ENCODE assay signal across 8 cellular contexts in the genomic region with DNA sequence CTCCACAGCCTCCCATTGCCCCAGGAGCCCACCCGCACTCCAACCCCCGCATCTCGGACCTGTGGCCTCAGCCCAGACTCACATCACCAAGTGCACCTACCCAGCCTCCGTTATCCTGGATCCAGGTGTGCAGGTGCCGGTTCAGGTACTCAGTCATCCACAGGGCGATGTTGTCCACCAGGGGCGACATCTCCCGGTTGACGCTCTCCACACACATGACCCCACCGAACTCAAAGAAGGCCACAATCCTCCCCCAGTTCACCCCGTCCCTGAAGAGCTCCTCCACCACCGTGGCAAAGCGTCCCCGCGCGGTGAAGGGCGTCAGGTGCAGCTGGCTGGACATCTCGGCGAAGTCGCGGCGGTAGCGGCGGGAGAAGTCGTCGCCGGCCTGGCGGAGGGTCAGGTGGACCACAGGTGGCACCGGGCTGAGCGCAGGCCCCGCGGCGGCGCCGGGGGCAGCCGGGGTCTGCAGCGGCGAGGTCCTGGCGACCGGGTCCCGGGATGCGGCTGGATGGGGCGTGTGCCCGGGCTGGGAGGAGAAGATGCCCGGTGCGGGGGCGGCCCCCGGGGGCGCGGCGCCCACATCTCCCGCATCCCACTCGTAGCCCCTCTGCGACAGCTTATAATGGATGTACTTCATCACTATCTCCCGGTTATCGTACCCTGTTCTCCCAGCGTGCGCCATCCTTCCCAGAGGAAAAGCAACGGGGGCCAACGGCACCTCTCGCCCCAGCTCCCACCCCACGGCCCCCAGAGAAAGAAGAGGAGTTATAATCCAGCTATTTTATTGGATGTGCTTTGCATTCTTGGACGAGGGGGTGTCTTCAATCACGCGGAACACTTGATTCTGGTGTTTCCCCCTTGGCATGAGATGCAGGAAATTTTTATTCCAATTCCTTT. TPM values are rescaled to one million over a fixed set of nuclear protein-coding genes. Genes with fewer than 3 reads are reported as not detected.
DNase-seq lines count a peak whose midpoint lies in the region; ATAC-seq and TF ChIP-seq lines count a peak whose summit lies in the region.

No MANE protein-coding gene starts in this region.

- H3K36me3 ChIP-seq in CD4-positive, alpha-beta memory T cell (ENCODE audit: insufficient read depth, low read length) = no peaks in the 10 kb centered on the region
- H3K36me3 ChIP-seq in aorta (ENCODE audit: control insufficient read depth in 1 of 2, insufficient read depth in 2 of 2, low read length in 1 of 2) = no peaks in the 10 kb centered on the region

- POLR2A ChIA-PET in CD4-positive, alpha-beta memory T cell (lab: Charles Lee; ENCODE audit: partially characterized antibody) = interaction anchor here (0.7 to 4.3 kb wide), 39 partner anchors 8 to 795 kb away, joined by 3 to 195 read pairs (median 7); partner anchors contain the start of genes VPS4B and ZCCHC2
- POLR2A ChIA-PET in RWPE1 (lab: Yijun Ruan, JAX; ENCODE audit: low non-redundant PET) = no interaction called here

- peak overlapping the region; percentile 94 to 99 (median 96) for H3K27ac Mint-ChIP-seq in CD4-positive, alpha-beta memory T cell
- H3K27ac Mint-ChIP-seq in activated naive CD4-positive, alpha-beta T cell treated with anti-CD3 and anti-CD28 coated beads for 36 hours = peak overlapping the region; percentile 97

- peak; percentile 43 for ATAC-seq in GM19324 (IDR thresholded peaks at IDR 0.05; ENCODE audit: low FRiP score, unreplicated experiment)
- peak; percentile 23 for ATAC-seq in HG03469 (IDR thresholded peaks at IDR 0.05; ENCODE audit: unreplicated experiment)
- ATAC-seq in left cardiac atrium = peak; percentile 14 to 38
- peak; percentile 58 for ATAC-seq in aorta (ENCODE audit: low FRiP score)

- no peaks in the 10 kb centered on the region for H3K27me3 ChIP-seq in CD4-positive, alpha-beta memory T cell (ENCODE audit: insufficient read depth, low read length)
- H3K27me3 ChIP-seq in aorta (ENCODE audit: control insufficient read depth in 1 of 2, insufficient read depth in 2 of 2, low read length in 1 of 2) = no peaks in the 10 kb centered on the region

- H3K4me1 Mint-ChIP-seq in CD4-positive, alpha-beta memory T cell = peaks cover 31 to 84% (median 45%) of the 10 kb centered on the region in 4 donors
- H3K4me1 Mint-ChIP-seq in activated naive CD4-positive, alpha-beta T cell treated with anti-CD3 and anti-CD28 coated beads for 36 hours (ENCODE audit: low read depth) = peaks cover 42% of the 10 kb centered on the region

- CTCF ChIA-PET in CD4-positive, alpha-beta memory T cell (lab: Charles Lee; ENCODE audit: partially characterized antibody) = interaction anchor here (0.7 to 3.9 kb wide), 56 partner anchors 9 to 302 kb away, joined by 3 to 139 read pairs (median 6); no protein-coding TSS in a partner anchor
- CTCF ChIA-PET in RWPE1 (lab: Yijun Ruan, JAX) = interaction anchor here (0.7 to 1.0 kb wide), 2 partner anchors 8 to 302 kb away, joined by 3 to 9 read pairs; no protein-coding TSS in a partner anchor
- CTCF ChIA-PET in activated naive CD4-positive, alpha-beta T cell treated with anti-CD3 and anti-CD28 coated beads for 36 hours (lab: Charles Lee) = interaction anchor here (0.6 to 3.6 kb wide), 50 partner anchors 11 to 305 kb away, joined by 3 to 84 read pairs (median 4); no protein-coding TSS in a partner anchor

- H3K9me3 Mint-ChIP-seq in CD4-positive, alpha-beta memory T cell = no peaks in the 10 kb centered on the region
- no peaks in the 10 kb centered on the region for H3K9me3 Mint-ChIP-seq in activated naive CD4-positive, alpha-beta T cell treated with anti-CD3 and anti-CD28 coated beads for 36 hours

- TF ChIP-seq CTCF in RWPE1 (conservative IDR thresholded peaks at IDR 0.05; ENCODE audit: low read depth) = peak; percentile 56

- peak overlapping the region; percentile 87 to 94 for H3K4me3 ChIP-seq in CD4-positive, alpha-beta memory T cell (ENCODE audit: low read length in 2 of 2)
- H3K4me3 ChIP-seq in aorta (ENCODE audit: low read length in 2 of 2) = peak overlapping the region; percentile 87 to 97

- intact Hi-C loops in CD4-positive, alpha-beta memory T cell (cut with micrococcal nuclease) = loop anchor here (1.0 to 5.0 kb wide), 6 partner anchors 9 to 796 kb away; partner anchors contain the start of gene ZCCHC2
- intact Hi-C loops in activated naive CD4-positive, alpha-beta T cell treated with anti-CD3 and anti-CD28 coated beads for 36 hours (cut with micrococcal nuclease) = loop anchor here (1.0 to 2.0 kb wide), 9 partner anchors 9 to 1131 kb away; partner anchors contain the start of genes PHLPP1, PIGN, RELCH and ZCCHC2
- intact Hi-C loops in left cardiac atrium (cut with DNase I) = no loop called here
- intact Hi-C loops in aorta (cut with DNase I) = loop anchor here (2.0 kb wide), 1 partner anchor 55 kb away; no protein-coding TSS in a partner anchor

- peak overlapping the region; percentile 80 for H3K27ac ChIP-seq in CD4-positive, alpha-beta memory T cell (ENCODE audit: low read depth, low read length)
- H3K27ac ChIP-seq in RWPE1 (no peak overlapping the region), aorta (ENCODE audit: low read depth in 1 of 2, low read length in 2 of 2) (peak overlapping the region in 1 of 2 donors; percentile 6)

- no peaks in the 10 kb centered on the region for H3K9me3 ChIP-seq in CD4-positive, alpha-beta memory T cell (ENCODE audit: control insufficient read depth in 1 of 2, low read length in 2 of 2)
- no peaks in the 10 kb centered on the region for H3K9me3 ChIP-seq in aorta (ENCODE audit: control insufficient read depth, low read length)

- H3K4me3 Mint-ChIP-seq in CD4-positive, alpha-beta memory T cell = peak overlapping the region; percentile 95 to 100 (median 99)
- peak overlapping the region; percentile 98 for H3K4me3 Mint-ChIP-seq in activated naive CD4-positive, alpha-beta T cell treated with anti-CD3 and anti-CD28 coated beads for 36 hours

- 3% methylated on average over 61 to 65 of the region's 65 CpGs for WGBS in aorta, 2 donors

- peak; percentile 81 to 88 (median 83) for DNase-seq in CD4-positive, alpha-beta memory T cell
- DNase-seq in RWPE1 (ENCODE audit: low spot score) (peak; percentile 14), left cardiac atrium (peak; percentile 51), renal cortical epithelial cell (ENCODE audit: low read depth) (peak; percentile 61), aorta (peak; percentile 81 to 89)
- peak; percentile 93 for DNase-seq in activated naive CD4-positive, alpha-beta T cell treated with anti-CD3 and anti-CD28 coated beads for 36 hours

- peaks cover 14 to 29% of the 10 kb centered on the region in 2 donors for H3K36me3 Mint-ChIP-seq in CD4-positive, alpha-beta memory T cell
- H3K36me3 Mint-ChIP-seq in activated naive CD4-positive, alpha-beta T cell treated with anti-CD3 and anti-CD28 coated beads for 36 hours (ENCODE audit: low read depth) = peaks cover 35% of the 10 kb centered on the region

- no peaks in the 10 kb centered on the region for H3K27me3 Mint-ChIP-seq in CD4-positive, alpha-beta memory T cell
- H3K27me3 Mint-ChIP-seq in activated naive CD4-positive, alpha-beta T cell treated with anti-CD3 and anti-CD28 coated beads for 36 hours (ENCODE audit: low read depth) = no peaks in the 10 kb centered on the region

- peaks cover 51% of the 10 kb centered on the region for H3K4me1 ChIP-seq in CD4-positive, alpha-beta memory T cell (ENCODE audit: insufficient read depth, low read length)
- H3K4me1 ChIP-seq in aorta (ENCODE audit: control insufficient read depth in 1 of 2, insufficient read depth in 2 of 2, low read length in 2 of 2) = peaks cover 0 to 4% of the 10 kb centered on the region in 2 donors

RNA-seq across cellular contexts. Expression of gene BCL2, which starts 1.3 kb away (rescaled TPM):
- 10 to 100 TPM; 40.8 to 42.7 TPM for total RNA-seq in CD4-positive, alpha-beta memory T cell
- 10 to 100 TPM; 28.5 to 50.4 TPM for polyA plus RNA-seq in CD4-positive, alpha-beta memory T cell
- 10 to 100 TPM; 48.4 to 49.6 TPM for total RNA-seq in activated naive CD4-positive, alpha-beta T cell treated with anti-CD3 and anti-CD28 coated beads for 36 hours
- total RNA-seq in left cardiac atrium = 10 to 100 TPM; 10.1 to 11.6 TPM
- 6.3 and 30.2 TPM in 2 replicates for total RNA-seq in renal cortical epithelial cell
- total RNA-seq in aorta = 10 to 100 TPM; 23.7 to 25.4 TPM
- polyA plus RNA-seq in aorta = 1 to 10 TPM; 2.6 to 4.3 TPM

RNA-seq across cellular contexts. Expression of gene KDSR, which starts 48.8 kb away (rescaled TPM):
- total RNA-seq in CD4-positive, alpha-beta memory T cell = 10 to 100 TPM; 59.4 to 61.7 TPM
- polyA plus RNA-seq in CD4-positive, alpha-beta memory T cell = 100 to 1,000 TPM; 108 to 134 TPM
- total RNA-seq in activated naive CD4-positive, alpha-beta T cell treated with anti-CD3 and anti-CD28 coated beads for 36 hours = 10 to 100 TPM; 75.2 to 81.5 TPM
- total RNA-seq in left cardiac atrium = 10 to 100 TPM; 48.0 to 58.1 TPM
- total RNA-seq in renal cortical epithelial cell = 26.2 and 75.1 TPM in 2 replicates
- total RNA-seq in aorta = 10 to 100 TPM; 74.3 to 91.0 TPM
- polyA plus RNA-seq in aorta = 10 to 100 TPM; 24.4 to 26.6 TPM

Comparison
In these comparisons a context has a peak if more than half of its experiments do, and no peak if none do; other contexts are left out.
1. DNase-seq: peak in every context shown above with its lines; median percentile 93 in activated naive CD4-positive, alpha-beta T cell treated with anti-CD3 and anti-CD28 coated beads for 36 hours; 85 in aorta; 83 in CD4-positive, alpha-beta memory T cell; 61 in renal cortical epithelial cell; 51 in left cardiac atrium; 14 in RWPE1.
2. intact Hi-C loops: an anchor here in CD4-positive, alpha-beta memory T cell (1.0 to 5.0 kb wide), activated naive CD4-positive, alpha-beta T cell treated with anti-CD3 and anti-CD28 coated beads for 36 hours (1.0 to 2.0 kb wide) and aorta (2.0 kb wide); none called in left cardiac atrium.